Comparison of ENCODE assay signal across 29 cellular contexts in the genomic region with DNA sequence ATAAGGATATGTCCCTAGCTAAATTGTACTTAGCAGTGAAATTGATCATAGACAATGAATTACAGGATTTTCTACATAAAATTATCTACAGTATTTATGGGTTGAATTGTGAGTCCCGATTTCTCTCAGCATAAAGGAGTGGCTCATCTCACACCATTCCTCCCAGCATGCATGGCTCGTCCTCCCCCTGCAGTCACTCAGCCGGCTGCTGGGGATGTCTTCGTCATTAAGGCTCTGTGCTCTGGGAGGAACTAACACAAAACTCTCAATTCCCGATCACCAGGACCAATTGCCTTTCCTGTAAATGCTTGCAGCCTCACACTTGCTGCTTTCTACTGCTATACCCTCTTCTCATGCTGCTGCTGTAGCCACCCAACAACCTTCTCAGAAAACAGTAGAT.
"Had no signal": no experiment of that assay in that cellular context is flagged by ENCODE, and none has a peak within 500 bp of the region (broad histone marks: within the 10 kb centered on the region; RNA-seq: fewer than 3 reads in every experiment).

No MANE protein-coding gene starts in this region.

- H3K27me3 ChIP-seq: breast epithelium, esophagus muscularis mucosa, foreskin keratinocyte, heart right ventricle, sigmoid colon, stomach, thyroid gland, upper lobe of left lung had no signal

- H3K36me3 ChIP-seq: breast epithelium, esophagus muscularis mucosa, heart right ventricle, lower lobe of right lung, prostate gland, sigmoid colon, stomach, thyroid gland, upper lobe of left lung, WERI-Rb-1 had no signal

- H3K9me3 Mint-ChIP-seq: activated CD4-positive, alpha-beta memory T cell treated with anti-CD3 and anti-CD28 coated beads, Interleukin-2, amount 10 ng/mL, durations not matched to agents 7 days and 5 days; activated CD4-positive, alpha-beta T cell treated with anti-CD3 and anti-CD28 coated beads, Interleukin-2, amount 10 ng/mL, durations not matched to agents 7 days and 5 days; activated naive CD4-positive, alpha-beta T cell treated with anti-CD3 and anti-CD28 coated beads, Interleukin-2, amount 50 U/mL, for 24 hours; activated naive CD8-positive, alpha-beta T cell treated with anti-CD3 and anti-CD28 coated beads, Interleukin-2, amount 50 U/mL, for 24 hours; activated T-cell treated with anti-CD3 and anti-CD28 coated beads, Interleukin-2, amount 50 U/mL, for 4 hours; activated T-helper 2 cell treated with anti-CD3 and anti-CD28 coated beads, Interferon-gamma antibody, Interleukin-2, Interleukin-4, amounts not matched to agents 10 μg/mL and 5 μg/mL and 100 μg/mL, durations not matched to agents 14 hours and 24 hours and 36 hours; natural killer cell; stimulated activated naive B cell treated with anti-CD40 and anti-IgM and Interleukin-4, amounts not matched to agents 10 μg/mL and 1 μg/mL and 100 μg/mL, for 72 hours; T-helper 1 cell treated with Interleukin-12 subunit alpha and Interleukin-12 subunit beta and Interleukin-4 antibody, amounts not matched to agents 30 μg/mL and 1 μg/mL, for 36 hours had no signal

- H3K27me3 Mint-ChIP-seq: activated CD4-positive, alpha-beta T cell treated with anti-CD3 and anti-CD28 coated beads, Interleukin-2, amount 10 ng/mL, durations not matched to agents 7 days and 5 days; activated naive CD8-positive, alpha-beta T cell treated with anti-CD3 and anti-CD28 coated beads, Interleukin-2, amount 50 U/mL, for 24 hours; stimulated activated naive B cell treated with anti-CD40 and anti-IgM and Interleukin-4, amounts not matched to agents 10 μg/mL and 1 μg/mL and 100 μg/mL, for 72 hours had no signal

- FAIRE-seq: small intestine, TTC549 had no signal

- H3K27ac Mint-ChIP-seq: activated CD4-positive, alpha-beta memory T cell treated with anti-CD3 and anti-CD28 coated beads, Interleukin-2, amount 10 ng/mL, durations not matched to agents 7 days and 5 days; activated CD4-positive, alpha-beta T cell treated with anti-CD3 and anti-CD28 coated beads, Interleukin-2, amount 10 ng/mL, durations not matched to agents 7 days and 5 days; activated naive CD4-positive, alpha-beta T cell treated with anti-CD3 and anti-CD28 coated beads, Interleukin-2, amount 50 U/mL, for 24 hours; activated naive CD8-positive, alpha-beta T cell treated with anti-CD3 and anti-CD28 coated beads, Interleukin-2, amount 50 U/mL, for 24 hours; activated T-helper 2 cell treated with anti-CD3 and anti-CD28 coated beads, Interferon-gamma antibody, Interleukin-2, Interleukin-4, amounts not matched to agents 10 μg/mL and 5 μg/mL and 100 μg/mL, durations not matched to agents 14 hours and 24 hours and 36 hours; natural killer cell; stimulated activated naive B cell treated with anti-CD40 and anti-IgM and Interleukin-4, amounts not matched to agents 10 μg/mL and 1 μg/mL and 100 μg/mL, for 72 hours; T-helper 1 cell treated with Interleukin-12 subunit alpha and Interleukin-12 subunit beta and Interleukin-4 antibody, amounts not matched to agents 30 μg/mL and 1 μg/mL, for 36 hours had no signal

- H3K36me3 Mint-ChIP-seq: activated naive CD4-positive, alpha-beta T cell treated with anti-CD3 and anti-CD28 coated beads, Interleukin-2, amount 50 U/mL, for 24 hours; natural killer cell; stimulated activated naive B cell treated with anti-CD40 and anti-IgM and Interleukin-4, amounts not matched to agents 10 μg/mL and 1 μg/mL and 100 μg/mL, for 72 hours had no signal

- H3K27ac ChIP-seq: esophagus muscularis mucosa, foreskin keratinocyte, heart right ventricle, lower lobe of right lung, prostate gland, sigmoid colon, stomach, thyroid gland, upper lobe of left lung, WERI-Rb-1 had no signal

- H3K4me1 Mint-ChIP-seq: activated CD4-positive, alpha-beta memory T cell treated with anti-CD3 and anti-CD28 coated beads, Interleukin-2, amount 10 ng/mL, durations not matched to agents 7 days and 5 days; activated CD4-positive, alpha-beta T cell treated with anti-CD3 and anti-CD28 coated beads, Interleukin-2, amount 10 ng/mL, durations not matched to agents 7 days and 5 days; activated naive CD4-positive, alpha-beta T cell treated with anti-CD3 and anti-CD28 coated beads, Interleukin-2, amount 50 U/mL, for 24 hours; activated naive CD8-positive, alpha-beta T cell treated with anti-CD3 and anti-CD28 coated beads, Interleukin-2, amount 50 U/mL, for 24 hours; natural killer cell had no signal

- H3K4me3 ChIP-seq: breast epithelium, esophagus muscularis mucosa, heart right ventricle, lower lobe of right lung, prostate gland, sigmoid colon, stomach, thyroid gland, upper lobe of left lung had no signal

- DNase-seq: activated CD4-positive, alpha-beta memory T cell treated with anti-CD3 and anti-CD28 coated beads, Interleukin-2, amount 10 ng/mL, durations not matched to agents 7 days and 5 days; activated CD4-positive, alpha-beta T cell treated with anti-CD3 and anti-CD28 coated beads, Interleukin-2, amount 10 ng/mL, durations not matched to agents 7 days and 5 days; activated CD8-positive, alpha-beta memory T cell treated with anti-CD3 and anti-CD28 coated beads, Interleukin-2, amount 50 U/mL, for 48 hours; activated naive CD8-positive, alpha-beta T cell treated with anti-CD3 and anti-CD28 coated beads, Interleukin-2, amount 50 U/mL, for 24 hours; activated T-cell treated with anti-CD3 and anti-CD28 coated beads, Interleukin-2, amount 50 U/mL, for 4 hours; central memory CD4-positive, alpha-beta T cell; effector CD4-positive, alpha-beta T cell; foreskin keratinocyte; heart right ventricle; lower lobe of right lung; mesenchymal stem cell; natural killer cell; retina; sigmoid colon; small intestine; stimulated activated naive B cell treated with anti-CD40 and anti-IgM and Interleukin-4, amounts not matched to agents 10 μg/mL and 1 μg/mL and 100 μg/mL, for 72 hours; stomach; T-helper 9 cell; thyroid gland; upper lobe of left lung; WERI-Rb-1 had no signal

- H3K4me3 Mint-ChIP-seq: activated CD4-positive, alpha-beta memory T cell treated with anti-CD3 and anti-CD28 coated beads, Interleukin-2, amount 10 ng/mL, durations not matched to agents 7 days and 5 days; activated CD4-positive, alpha-beta T cell treated with anti-CD3 and anti-CD28 coated beads, Interleukin-2, amount 10 ng/mL, durations not matched to agents 7 days and 5 days; activated naive CD4-positive, alpha-beta T cell treated with anti-CD3 and anti-CD28 coated beads, Interleukin-2, amount 50 U/mL, for 24 hours; activated naive CD8-positive, alpha-beta T cell treated with anti-CD3 and anti-CD28 coated beads, Interleukin-2, amount 50 U/mL, for 24 hours; activated T-cell treated with anti-CD3 and anti-CD28 coated beads, Interleukin-2, amount 50 U/mL, for 4 hours; natural killer cell; stimulated activated naive B cell treated with anti-CD40 and anti-IgM and Interleukin-4, amounts not matched to agents 10 μg/mL and 1 μg/mL and 100 μg/mL, for 72 hours; T-helper 1 cell treated with Interleukin-12 subunit alpha and Interleukin-12 subunit beta and Interleukin-4 antibody, amounts not matched to agents 30 μg/mL and 1 μg/mL, for 36 hours had no signal

- H3K4me1 ChIP-seq: breast epithelium, foreskin keratinocyte, lower lobe of right lung, prostate gland, sigmoid colon had no signal

- ATAC-seq: activated CD4-positive, CD25-positive, alpha-beta regulatory T cell treated with anti-CD3 and anti-CD28 coated beads, Interleukin-2, amount 50 U/mL, for 24 hours; activated naive CD8-positive, alpha-beta T cell treated with anti-CD3 and anti-CD28 coated beads, Interleukin-2, amount 50 U/mL, for 24 hours; activated T-cell treated with anti-CD3 and anti-CD28 coated beads, Interleukin-2, amount 50 U/mL, for 4 hours; foreskin keratinocyte; heart right ventricle; lower lobe of right lung; natural killer cell; stimulated activated naive B cell treated with anti-CD40 and anti-IgM and Interleukin-4, amounts not matched to agents 10 μg/mL and 1 μg/mL and 100 μg/mL, for 72 hours had no signal

- H3K9me3 ChIP-seq: breast epithelium, esophagus muscularis mucosa, heart right ventricle, lower lobe of right lung, prostate gland, sigmoid colon, stomach, thyroid gland, upper lobe of left lung had no signal
